8 cellular contexts compared by ENCODE assay signal in genomic region chr3:123068227-123069020, GRCh38. TPM values are rescaled to one million over a fixed set of nuclear protein-coding genes. Genes with fewer than 3 reads are reported as not detected.
A peak's percentile ranks its signal among the peaks of the same experiment; 100 is the strongest.
DNase-seq lines count a peak whose midpoint lies in the region; ATAC-seq, FAIRE-seq and TF ChIP-seq lines count a peak whose summit lies in the region.

No MANE protein-coding gene starts in this region.

- no peak for TF ChIP-seq CTCF in OCI-LY3 (IDR thresholded peaks at IDR 0.05; ENCODE audit: low read depth, low read length)
- no peak for TF ChIP-seq CTCF in epithelial cell of proximal tubule (conservative IDR thresholded peaks at IDR 0.05; ENCODE audit: low read depth, low read length)
- no peak for TF ChIP-seq CTCF in progenitor cell of endocrine pancreas (IDR thresholded peaks at IDR 0.05; ENCODE audit: unreplicated experiment)

- ATAC-seq in HG02938 (IDR thresholded peaks at IDR 0.05; ENCODE audit: unreplicated experiment): no peak
- ATAC-seq in activated naive CD4-positive, alpha-beta T cell treated with anti-CD3 and anti-CD28 coated beads, Interleukin-2, amount 50 U/mL, for 72 hours: no peak

- H3K27ac ChIP-seq in OCI-LY3 (ENCODE audit: low read length): no peak overlapping the region

- H3K9me3 ChIP-seq in ES-I3 (ENCODE audit: control insufficient read depth, insufficient read depth, low read length) (no peaks in the 10 kb centered on the region), OCI-LY3 (ENCODE audit: insufficient read depth, low read length) (no peaks in the 10 kb centered on the region)

- H3K4me3 Mint-ChIP-seq in progenitor cell of endocrine pancreas (ENCODE audit: low read depth): peak overlapping the region; percentile 79

- H3K4me1 Mint-ChIP-seq in progenitor cell of endocrine pancreas (ENCODE audit: low read depth): peaks cover 30% of the 10 kb centered on the region

- H3K79me2 ChIP-seq in OCI-LY3 (ENCODE audit: low read length): peaks cover 63% of the 10 kb centered on the region

- H3K36me3 ChIP-seq in ES-I3 (ENCODE audit: insufficient read depth, low read length): no peaks in the 10 kb centered on the region
- H3K36me3 ChIP-seq in OCI-LY3 (replicated peaks; ENCODE audit: low read depth, low read length): no peaks in the 10 kb centered on the region

- H3K27me3 Mint-ChIP-seq in progenitor cell of endocrine pancreas: peaks cover 33% of the 10 kb centered on the region

- H4K20me1 ChIP-seq in OCI-LY3 (ENCODE audit: insufficient read depth, low read length): peaks cover 45% of the 10 kb centered on the region

- H3K27me3 ChIP-seq in OCI-LY3 (ENCODE audit: low read depth, low read length): 0 out of 2 replicates have a peak, but pooled peaks cover 6% of the 10 kb centered on the region

- H3K36me3 Mint-ChIP-seq in progenitor cell of endocrine pancreas (ENCODE audit: insufficient read depth): no peaks in the 10 kb centered on the region
- H3K36me3 Mint-ChIP-seq in activated naive CD4-positive, alpha-beta T cell treated with anti-CD3 and anti-CD28 coated beads, Interleukin-2, amount 50 U/mL, for 72 hours: peaks cover 0 to 14% of the 10 kb centered on the region in 2 donors

- H3K4me3 ChIP-seq in OCI-LY3 (ENCODE audit: low read length) (peak overlapping the region; percentile 94), epithelial cell of proximal tubule (ENCODE audit: low read depth, low read length) (peak overlapping the region; percentile 97)

- no peak overlapping the region for H2AFZ ChIP-seq in OCI-LY3 (ENCODE audit: low read depth, low read length)

- no peak for FAIRE-seq in H54 (lab: Jason Lieb, UNC)

- peak overlapping the region; percentile 98 for H3K4me2 ChIP-seq in OCI-LY3 (ENCODE audit: low read length)

- H3K4me1 ChIP-seq in ES-I3 (ENCODE audit: insufficient read depth, low read length) (no peaks in the 10 kb centered on the region; the same call in 1 of the 2 replicates), OCI-LY3 (ENCODE audit: low read length) (peaks cover 14% of the 10 kb centered on the region)

- no peaks in the 10 kb centered on the region for H3K9me3 Mint-ChIP-seq in progenitor cell of endocrine pancreas (ENCODE audit: low read depth)
- no peaks in the 10 kb centered on the region for H3K9me3 Mint-ChIP-seq in activated naive CD4-positive, alpha-beta T cell treated with anti-CD3 and anti-CD28 coated beads, Interleukin-2, amount 50 U/mL, for 72 hours

- no peak for TF ChIP-seq POLR2A in H54 (IDR thresholded peaks at IDR 0.05; ENCODE audit: low read depth, low read length)

- DNase-seq in epithelial cell of proximal tubule (ENCODE audit: low read depth) (no peak), progenitor cell of endocrine pancreas (ENCODE audit: low spot score, unreplicated experiment) (no peak), H54 (ENCODE audit: insufficient read length, low spot score) (no peak), UCSD-AML1 (lab: John Stamatoyannopoulos, UW; ENCODE audit: unreplicated experiment) (no peak)
- DNase-seq in activated naive CD4-positive, alpha-beta T cell treated with anti-CD3 and anti-CD28 coated beads, Interleukin-2, amount 50 U/mL, for 72 hours (ENCODE audit: low spot score in 2 of 2): no peak

- H3K27ac Mint-ChIP-seq in progenitor cell of endocrine pancreas: peak overlapping the region; percentile 57
- H3K27ac Mint-ChIP-seq in activated naive CD4-positive, alpha-beta T cell treated with anti-CD3 and anti-CD28 coated beads, Interleukin-2, amount 50 U/mL, for 72 hours: peak overlapping the region in 1 of 2 donors; percentile 63

- H3K9ac ChIP-seq in ES-I3 (ENCODE audit: low read depth, low read length) (peak overlapping the region; percentile 54), OCI-LY3 (ENCODE audit: low read length) (peak overlapping the region; percentile 89)

RNA-seq across cellular contexts. Expression of gene PDIA5, which starts 1.6 kb away (rescaled TPM):
- 17.7 and 29.4 TPM in 2 replicates for total RNA-seq in epithelial cell of proximal tubule
- 20.4 and 22.2 TPM in 2 replicates for total RNA-seq in progenitor cell of endocrine pancreas
- total RNA-seq in activated naive CD4-positive, alpha-beta T cell treated with anti-CD3 and anti-CD28 coated beads, Interleukin-2, amount 50 U/mL, for 72 hours: 10 to 100 TPM in 1 of 2 donors, 1 to 10 TPM in 1; 5.5 to 20.0 TPM

RNA-seq across cellular contexts. Expression of gene SEMA5B, which starts 40.9 kb away (rescaled TPM):
- total RNA-seq in epithelial cell of proximal tubule (not detected in 2 replicates), progenitor cell of endocrine pancreas (4.2 and 5.9 TPM in 2 replicates)
- total RNA-seq in activated naive CD4-positive, alpha-beta T cell treated with anti-CD3 and anti-CD28 coated beads, Interleukin-2, amount 50 U/mL, for 72 hours: not detected
